17 cellular contexts compared by ENCODE assay signal in the genomic region with DNA sequence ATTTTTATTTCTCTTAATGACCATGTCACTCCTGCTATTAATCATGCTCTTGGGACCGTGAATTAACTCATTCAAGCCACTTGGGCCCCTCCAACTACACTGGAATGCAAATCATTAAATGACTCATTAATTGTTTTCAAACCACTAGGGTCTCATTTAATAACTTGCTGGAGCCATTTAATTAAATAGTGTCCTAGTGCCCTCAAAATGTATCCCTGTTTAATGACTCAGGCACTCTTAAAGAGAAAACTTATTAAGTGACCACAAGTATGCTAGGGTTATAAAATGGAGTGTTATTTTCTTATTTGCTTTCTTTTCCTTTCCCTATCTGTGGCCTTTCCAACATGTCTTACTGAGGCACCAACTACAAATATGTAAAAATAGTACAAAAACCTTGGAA.
"Had no signal": no experiment of that assay in that cellular context is flagged by ENCODE, and none has a peak within 500 bp of the region (broad histone marks: within the 10 kb centered on the region; RNA-seq: fewer than 3 reads in every experiment).

No MANE protein-coding gene starts in this region.

- H3K4me3 ChIP-seq: dorsolateral prefrontal cortex, esophagus muscularis mucosa had no signal

- H3K36me3 ChIP-seq: esophagus muscularis mucosa had no signal

- H3K27ac ChIP-seq: esophagus muscularis mucosa had no signal

- DNase-seq: activated CD4-positive, alpha-beta T cell treated with anti-CD3 and anti-CD28 coated beads for 1 hour; activated CD4-positive, alpha-beta T cell treated with anti-CD3 and anti-CD28 coated beads, Interleukin-2, amount 50 U/mL, for 48 hours; activated effector memory CD4-positive, alpha-beta T cell treated with anti-CD3 and anti-CD28 coated beads, Interleukin-2, amount 50 U/mL, for 16 hours; activated T-cell treated with anti-CD3 and anti-CD28 coated beads, Interleukin-2, amount 50 U/mL, for 4 hours; amniotic stem cell; dorsolateral prefrontal cortex; glutamatergic neuron; naive thymus-derived CD8-positive, alpha-beta T cell; posterior cingulate gyrus; stimulated activated CD4-positive, alpha-beta T cell treated with anti-CD3 and anti-CD28 coated beads, Interleukin-2, amount 100 ng/mL, for 48 hours; stimulated activated naive CD4-positive, alpha-beta T cell treated with Interleukin-2 at 50 U/mL for 16 hours; SW 1271; trophoblast cell had no signal

- FAIRE-seq: islet of Langerhans had no signal

- H3K9me3 ChIP-seq: esophagus muscularis mucosa had no signal

- ATAC-seq: activated naive CD4-positive, alpha-beta T cell treated with anti-CD3 and anti-CD28 coated beads, Interleukin-2, amount 50 U/mL, for 72 hours; activated T-cell treated with anti-CD3 and anti-CD28 coated beads, Interleukin-2, amount 50 U/mL, for 4 hours; naive thymus-derived CD8-positive, alpha-beta T cell; sciatic nerve had no signal

- H3K27me3 ChIP-seq: dorsolateral prefrontal cortex, esophagus muscularis mucosa had no signal
